In genomic region chr9:89534888-89535287, GRCh38 we compare ENCODE assay signal across 20 cellular contexts. TPM values are rescaled to one million over a fixed set of nuclear protein-coding genes. Genes with fewer than 3 reads are reported as not detected.
DNase-seq lines count a peak whose midpoint lies in the region; ATAC-seq, FAIRE-seq and TF ChIP-seq lines count a peak whose summit lies in the region.
"Had no signal": no experiment of that assay in that cellular context is flagged by ENCODE, and none has a peak within 500 bp of the region (broad histone marks: within the 10 kb centered on the region; RNA-seq: fewer than 3 reads in every experiment).

No MANE protein-coding gene starts in this region.

- H3K79me1 ChIP-seq in mesenchymal stem cell (replicated peaks; ENCODE audit: low read length, poor library complexity, severe bottlenecking) = no peaks in the 10 kb centered on the region

- H3K9me3 ChIP-seq in mesenchymal stem cell (ENCODE audit: control insufficient read depth, low read length) = no peaks in the 10 kb centered on the region
- H3K9me3 ChIP-seq in esophagus squamous epithelium = no peaks in the 10 kb centered on the region

- H2AK5ac ChIP-seq in mesenchymal stem cell (ENCODE audit: low read length, severe bottlenecking) = peak overlapping the region; percentile 37

- H3K4me1 Mint-ChIP-seq in stimulated activated naive CD8-positive, alpha-beta T cell treated with anti-CD3 and anti-CD28 coated beads, Interleukin-15, Interleukin-2, amounts not matched to agents 100 ng/mL and 50 ng/mL, for 24 hours (ENCODE audit: low read depth) = peaks cover 97% of the 10 kb centered on the region
- H3K4me1 Mint-ChIP-seq in activated CD4-positive, alpha-beta memory T cell treated with anti-CD3 and anti-CD28 coated beads for 36 hours (ENCODE audit: low read depth) = peaks cover 94% of the 10 kb centered on the region

- no peak overlapping the region for H2BK15ac ChIP-seq in mesenchymal stem cell (ENCODE audit: low read depth, poor library complexity, severe bottlenecking)

- H3K27ac ChIP-seq in mesenchymal stem cell (ENCODE audit: low read length, poor library complexity, severe bottlenecking) (no peak overlapping the region), esophagus squamous epithelium (no peak overlapping the region)

- no peaks in the 10 kb centered on the region for H3K36me3 ChIP-seq in mesenchymal stem cell (ENCODE audit: control insufficient read depth in 1 of 2, insufficient read depth in 2 of 2, low read depth in 1 of 2, low read length in 2 of 2)
- no peaks in the 10 kb centered on the region for H3K36me3 ChIP-seq in esophagus squamous epithelium

- POLR2A ChIA-PET in activated CD4-positive, alpha-beta memory T cell treated with anti-CD3 and anti-CD28 coated beads for 36 hours (lab: Charles Lee) = no interaction called here

- H3K36me3 Mint-ChIP-seq in stimulated activated naive CD8-positive, alpha-beta T cell treated with anti-CD3 and anti-CD28 coated beads, Interleukin-15, Interleukin-2, amounts not matched to agents 100 ng/mL and 50 ng/mL, for 24 hours (ENCODE audit: low read depth) = no peaks in the 10 kb centered on the region
- H3K36me3 Mint-ChIP-seq in activated CD4-positive, alpha-beta memory T cell treated with anti-CD3 and anti-CD28 coated beads for 36 hours = no peaks in the 10 kb centered on the region

- H3K27ac Mint-ChIP-seq in stimulated activated naive CD8-positive, alpha-beta T cell treated with anti-CD3 and anti-CD28 coated beads, Interleukin-15, Interleukin-2, amounts not matched to agents 100 ng/mL and 50 ng/mL, for 24 hours = peak overlapping the region; percentile 80
- H3K27ac Mint-ChIP-seq in activated CD4-positive, alpha-beta memory T cell treated with anti-CD3 and anti-CD28 coated beads for 36 hours = peak overlapping the region; percentile 79

- no peak for TF ChIP-seq POLR2A in esophagus squamous epithelium (IDR thresholded peaks at IDR 0.05)

- H3K23ac ChIP-seq in mesenchymal stem cell (ENCODE audit: low read length in 2 of 2) = no peak overlapping the region

- H3K9me3 Mint-ChIP-seq in stimulated activated naive CD8-positive, alpha-beta T cell treated with anti-CD3 and anti-CD28 coated beads, Interleukin-15, Interleukin-2, amounts not matched to agents 100 ng/mL and 50 ng/mL, for 24 hours = no peaks in the 10 kb centered on the region
- H3K9me3 Mint-ChIP-seq in activated CD4-positive, alpha-beta memory T cell treated with anti-CD3 and anti-CD28 coated beads for 36 hours = no peaks in the 10 kb centered on the region

- peaks cover 23% of the 10 kb centered on the region for H3K4me1 ChIP-seq in mesenchymal stem cell (ENCODE audit: control insufficient read depth, insufficient read depth, low read depth, low read length)
- peaks cover 0 to 10% (median 0%) of the 10 kb centered on the region in 3 donors for H3K4me1 ChIP-seq in esophagus squamous epithelium

- intact Hi-C loops in activated CD4-positive, alpha-beta memory T cell treated with anti-CD3 and anti-CD28 coated beads for 36 hours (cut with micrococcal nuclease) = no loop called here
- intact Hi-C loops in esophagus squamous epithelium (cut with DNase I) = no loop called here

- H3K4me3 Mint-ChIP-seq in stimulated activated naive CD8-positive, alpha-beta T cell treated with anti-CD3 and anti-CD28 coated beads, Interleukin-15, Interleukin-2, amounts not matched to agents 100 ng/mL and 50 ng/mL, for 24 hours = no peak overlapping the region
- H3K4me3 Mint-ChIP-seq in activated CD4-positive, alpha-beta memory T cell treated with anti-CD3 and anti-CD28 coated beads for 36 hours = no peak overlapping the region

- H2BK12ac ChIP-seq in mesenchymal stem cell (ENCODE audit: low read length in 2 of 2) = no peak overlapping the region

- H2AFZ ChIP-seq in mesenchymal stem cell (ENCODE audit: low read depth, low read length) = no peak overlapping the region

- no peaks in the 10 kb centered on the region for H3K27me3 Mint-ChIP-seq in stimulated activated naive CD8-positive, alpha-beta T cell treated with anti-CD3 and anti-CD28 coated beads, Interleukin-15, Interleukin-2, amounts not matched to agents 100 ng/mL and 50 ng/mL, for 24 hours
- no peaks in the 10 kb centered on the region for H3K27me3 Mint-ChIP-seq in activated CD4-positive, alpha-beta memory T cell treated with anti-CD3 and anti-CD28 coated beads for 36 hours

- H3K4me2 ChIP-seq in mesenchymal stem cell (ENCODE audit: low read length, poor library complexity, severe bottlenecking) = no peak overlapping the region

- no peak for DNase-seq in stimulated activated naive CD8-positive, alpha-beta T cell treated with anti-CD3 and anti-CD28 coated beads, Interleukin-15, Interleukin-2, amounts not matched to agents 100 U/mL and 50 U/mL, for 24 hours
- no peak for DNase-seq in activated CD4-positive, alpha-beta memory T cell treated with anti-CD3 and anti-CD28 coated beads for 36 hours
- DNase-seq in mesenchymal stem cell (no peak), urothelium cell line (ENCODE audit: low spot score) (no peak), NCI-H1417 treated with DMSO at 0.1 percent for 48 hours (lab: John Stamatoyannopoulos, UW) (no peak), esophagus squamous epithelium (lab: John Stamatoyannopoulos, UW) (no peak)
- no peak for DNase-seq in stimulated activated CD4-positive, alpha-beta T cell treated with anti-CD3 and anti-CD28 coated beads, Interleukin-4, amount 100 ng/mL, for 1 hour
- DNase-seq: activated CD4-positive, CD25-positive, alpha-beta regulatory T cell treated with anti-CD3 and anti-CD28 coated beads, Interleukin-2, amount 50 U/mL, for 72 hours; activated T-cell treated with anti-CD3 and anti-CD28 coated beads, Interleukin-2, amount 50 U/mL, for 1 hour; aorta; cerebellar nuclear complex; effector CD8-positive, alpha-beta T cell; HCEC 1CT; NCI-H2029; NCI-H524 treated with DMSO at 0.1 percent for 48 hours; OCI-M1; stimulated activated CD4-positive, alpha-beta T cell treated with anti-CD3 and anti-CD28 coated beads, Interleukin-1b, Interleukin-23, amount 100 ng/mL, for 48 hours; substantia nigra; T1000 had no signal

- no peak overlapping the region for H3K4ac ChIP-seq in mesenchymal stem cell (ENCODE audit: low read depth in 1 of 2, low read length in 2 of 2)

- 96% methylated on average over 5 of the region's 5 CpGs for WGBS in mesenchymal stem cell
- 96% methylated on average over 5 of the region's 5 CpGs for WGBS in esophagus squamous epithelium, 2 donors

- H3K14ac ChIP-seq in mesenchymal stem cell (ENCODE audit: low read length in 2 of 2) = peak overlapping the region in 1 of 2 experiments; percentile 0

- H3K18ac ChIP-seq in mesenchymal stem cell (ENCODE audit: low read depth in 1 of 2, low read length in 2 of 2) = no peak overlapping the region

- H3K9ac ChIP-seq in mesenchymal stem cell (ENCODE audit: low read length) = no peak overlapping the region

- ATAC-seq in stimulated activated naive CD8-positive, alpha-beta T cell treated with anti-CD3 and anti-CD28 coated beads, Interleukin-15, Interleukin-2, amounts not matched to agents 100 U/mL and 50 U/mL, for 24 hours = no peak

- CTCF ChIA-PET in activated CD4-positive, alpha-beta memory T cell treated with anti-CD3 and anti-CD28 coated beads for 36 hours (lab: Charles Lee) = interaction anchor here (1.4 kb wide), 1 partner anchor 14 kb away, joined by 5 read pairs; no protein-coding TSS in a partner anchor

- no peak overlapping the region for H4K91ac ChIP-seq in mesenchymal stem cell (ENCODE audit: low read length)

- TF ChIP-seq CTCF in esophagus squamous epithelium (IDR thresholded peaks at IDR 0.05) = no peak

- no peak overlapping the region for H2BK5ac ChIP-seq in mesenchymal stem cell (ENCODE audit: low read depth, low read length, poor library complexity, severe bottlenecking)

- no peak overlapping the region for H4K8ac ChIP-seq in mesenchymal stem cell (ENCODE audit: low read length)

- H3K27me3 ChIP-seq in mesenchymal stem cell (ENCODE audit: control insufficient read depth in 1 of 2, insufficient read depth in 1 of 2, low read length in 2 of 2) (peaks cover 0 to 52% of the 10 kb centered on the region in 2 experiments), esophagus squamous epithelium (no peaks in the 10 kb centered on the region)

- H3K4me3 ChIP-seq in mesenchymal stem cell (ENCODE audit: insufficient read depth in 1 of 2, low read depth in 1 of 2, low read length in 2 of 2) (no peak overlapping the region), esophagus squamous epithelium (no peak overlapping the region)

- no peak overlapping the region for H2BK120ac ChIP-seq in mesenchymal stem cell (ENCODE audit: low read depth, low read length)

- peak; percentile 82 for FAIRE-seq in urothelium cell line (lab: Jason Lieb, UNC)

RNA-seq across cellular contexts. Expression of gene SEMA4D, which starts 37.0 kb away (rescaled TPM):
- 100 to 1,000 TPM; 159 to 161 TPM for total RNA-seq in activated CD4-positive, alpha-beta memory T cell treated with anti-CD3 and anti-CD28 coated beads for 36 hours
- polyA plus RNA-seq in mesenchymal stem cell (2013, experiment 1 of 2) = 3.2 TPM
- polyA plus RNA-seq in mesenchymal stem cell (2013, experiment 2 of 2) = 3.2 TPM
- 10 to 100 TPM; 12.8 to 52.0 (median 20.5) TPM for total RNA-seq in esophagus squamous epithelium
